11 cellular contexts compared by ENCODE assay signal in the genomic region with DNA sequence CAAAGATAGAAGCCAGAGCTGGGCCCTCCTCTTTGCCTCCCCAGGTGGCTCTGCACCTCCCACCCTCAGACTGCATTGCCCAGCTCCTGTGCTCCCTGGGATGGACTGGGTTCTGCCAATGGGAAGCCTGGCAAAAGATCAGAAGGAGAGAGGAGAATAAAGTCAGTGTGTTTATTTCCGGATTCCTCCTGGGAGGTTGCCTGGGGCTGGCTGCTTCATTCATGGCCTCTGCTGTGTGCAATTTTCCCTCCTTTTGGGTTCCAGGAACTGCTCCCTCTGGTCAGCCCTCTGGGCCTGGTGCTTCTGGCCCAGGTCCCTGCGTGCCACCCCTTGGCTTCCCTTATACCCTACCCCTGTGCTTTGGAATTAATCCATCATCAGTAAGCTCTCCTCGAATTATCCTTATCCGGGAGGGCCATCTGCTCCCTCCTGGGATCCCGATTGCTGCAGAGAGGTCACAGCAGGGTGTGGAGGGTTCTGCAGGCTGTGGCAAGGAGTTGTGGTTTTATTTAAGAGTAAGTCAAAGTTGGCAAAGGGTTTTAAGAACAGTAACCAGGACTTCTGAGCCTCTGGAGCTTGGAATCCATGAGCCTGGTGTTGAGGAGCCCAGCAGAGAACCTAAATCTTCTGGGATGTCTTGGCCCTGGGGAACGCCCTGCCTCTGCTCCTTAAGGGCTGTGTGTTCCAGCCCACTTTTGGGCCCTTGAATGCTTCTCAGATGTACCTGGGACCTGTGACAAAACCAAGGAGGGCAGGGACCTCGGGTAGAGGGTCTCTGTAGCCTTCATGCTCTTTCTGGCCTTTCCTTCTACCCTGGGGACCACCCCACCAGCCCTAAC. TPM values are rescaled to one million over a fixed set of nuclear protein-coding genes. Genes with fewer than 3 reads are reported as not detected.
A peak's percentile ranks its signal among the peaks of the same experiment; 100 is the strongest.
DNase-seq lines count a peak whose midpoint lies in the region; TF ChIP-seq lines count a peak whose summit lies in the region.
"Had no signal": no experiment of that assay in that cellular context is flagged by ENCODE, and none has a peak within 500 bp of the region (broad histone marks: within the 10 kb centered on the region; RNA-seq: fewer than 3 reads in every experiment).

No MANE protein-coding gene starts in this region.

- peak; percentile 36 for DNase-seq in ELR (ENCODE audit: low read depth)
- DNase-seq in SK-N-MC (ENCODE audit: low read depth, low spot score), result peak; percentile 28
- DNase-seq in fibroblast of peridontal ligament (ENCODE audit: extremely low read depth), result peak; percentile 84
- DNase-seq in sigmoid colon, result no peak
- DNase-seq in NCI-H128 (lab: John Stamatoyannopoulos, UW; ENCODE audit: unreplicated experiment), result no peak
- DNase-seq in activated effector memory CD4-positive, alpha-beta T cell treated with Interleukin-2 at 50 U/mL for 16 hours, result no peak
- DNase-seq in putamen (ENCODE audit: low spot score), result no peak
- DNase-seq in MV-4-11 (lab: John Stamatoyannopoulos, UW), result no peak
- DNase-seq: activated T-cell treated with anti-CD3 and anti-CD28 coated beads, Interleukin-2, amount 50 U/mL, for 24 hours; stimulated activated naive B cell treated with anti-CD40 and anti-IgM and Interleukin-4, amounts not matched to agents 10 μg/mL and 1 μg/mL and 100 μg/mL, for 72 hours had no signal

- no peak for TF ChIP-seq EP300 in sigmoid colon (IDR thresholded peaks at IDR 0.05)

- H3K4me3 ChIP-seq in SK-N-MC, result no peak overlapping the region
- H3K4me3 ChIP-seq in sigmoid colon, result no peak overlapping the region

- no peak overlapping the region for H3K9ac ChIP-seq in SK-N-MC (ENCODE audit: insufficient read length)

- no peak for TF ChIP-seq POLR2A in sigmoid colon (IDR thresholded peaks at IDR 0.05)

- H3K27ac ChIP-seq in SK-N-MC (no peak overlapping the region), sigmoid colon (peak overlapping the region in 3 of 4 donors; percentile 36 to 51 (median 48))
- H3K27ac ChIP-seq: neutrophil had no signal

- H3K27me3 ChIP-seq in sigmoid colon, result no peaks in the 10 kb centered on the region

- H3K36me3 ChIP-seq in SK-N-MC (ENCODE audit: insufficient read depth, low read length) (no peaks in the 10 kb centered on the region), sigmoid colon (no peaks in the 10 kb centered on the region)
- H3K36me3 ChIP-seq: neutrophil had no signal

- no peaks in the 10 kb centered on the region for H3K9me3 ChIP-seq in SK-N-MC (ENCODE audit: low read depth, low read length)
- no peaks in the 10 kb centered on the region for H3K9me3 ChIP-seq in sigmoid colon
- H3K9me3 ChIP-seq: neutrophil had no signal

- intact Hi-C loops in sigmoid colon (cut with DNase I), result no loop called here

- WGBS in sigmoid colon, 2 donors, result 68 to 75% methylated on average over 7 of the region's 7 CpGs

- TF ChIP-seq CTCF in sigmoid colon (IDR thresholded peaks at IDR 0.05), result no peak

- H3K4me1 ChIP-seq in sigmoid colon, result peaks cover 0 to 21% (median 11%) of the 10 kb centered on the region in 4 donors

RNA-seq across cellular contexts. Expression of a gene that starts 8.2 kb away (rescaled TPM):
- 100 to 1,000 TPM; 142 to 280 (median 175) TPM for total RNA-seq in sigmoid colon
- 10 to 100 TPM in 2 of 3 donors, 1 to 10 TPM in 1; 7.2 to 47.1 (median 38.4) TPM for polyA plus RNA-seq in sigmoid colon

RNA-seq across cellular contexts. Expression of a gene that starts 38.1 kb away (rescaled TPM):
- total RNA-seq in sigmoid colon, result 10 to 100 TPM in 1 of 4 donors, 1 to 10 TPM in 3; 6.6 to 12.8 (median 9.4) TPM
- 1 to 10 TPM; 1.2 to 6.3 (median 2.3) TPM for polyA plus RNA-seq in sigmoid colon

Comparison
In these comparisons a context has a peak if more than half of its experiments do, and no peak if none do; other contexts are left out.
1. DNase-seq: peak in ELR (single experiment), SK-N-MC (single experiment) and fibroblast of peridontal ligament (single experiment); none in sigmoid colon (single experiment), NCI-H128 (single experiment), activated effector memory CD4-positive, alpha-beta T cell treated with Interleukin-2 at 50 U/mL for 16 hours (single experiment), putamen (single experiment) and MV-4-11 (single experiment).